Comparison of ENCODE assay signal across 1 cellular context in the genomic region with DNA sequence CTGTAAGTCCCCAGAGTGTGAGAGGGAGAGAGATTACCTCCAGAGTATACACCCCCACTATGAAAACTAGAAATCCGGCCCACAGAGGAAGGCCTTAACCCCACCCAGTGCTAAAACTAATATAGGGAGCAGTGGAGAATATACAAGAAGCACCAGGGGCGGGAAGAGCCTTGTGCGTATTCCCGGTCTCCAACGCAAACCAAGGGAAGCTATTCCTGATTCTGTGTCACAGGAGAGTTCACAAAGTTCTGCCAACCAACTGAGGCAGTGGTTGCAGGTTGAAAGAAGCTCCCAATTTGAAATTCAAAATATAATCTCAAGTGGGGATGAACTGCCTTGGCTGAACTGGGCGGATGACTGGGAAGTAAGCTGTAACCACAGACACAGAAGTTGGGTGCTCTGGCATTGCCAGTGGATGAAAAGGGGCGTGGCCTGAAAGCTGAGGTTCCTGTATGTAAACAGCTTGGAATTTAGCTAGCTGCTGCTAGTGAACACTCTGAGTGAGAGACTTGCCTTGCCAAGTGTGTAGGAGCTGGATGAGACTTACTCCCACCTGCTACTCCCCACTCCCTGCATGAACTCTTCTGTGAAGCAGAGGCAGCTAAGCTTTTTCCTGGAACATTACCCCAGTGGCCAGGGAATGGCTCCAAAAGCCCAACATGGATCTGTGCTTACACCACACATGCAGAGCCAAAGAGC.
TF ChIP-seq lines count a peak whose summit lies in the region.

No MANE protein-coding gene starts in this region.

TF ChIP-seq in GM23338, 12 proteins besides CTCF, POLR2A, EP300 and RAD21 (continued from another document):
- TF ChIP-seq, protein P1, sequence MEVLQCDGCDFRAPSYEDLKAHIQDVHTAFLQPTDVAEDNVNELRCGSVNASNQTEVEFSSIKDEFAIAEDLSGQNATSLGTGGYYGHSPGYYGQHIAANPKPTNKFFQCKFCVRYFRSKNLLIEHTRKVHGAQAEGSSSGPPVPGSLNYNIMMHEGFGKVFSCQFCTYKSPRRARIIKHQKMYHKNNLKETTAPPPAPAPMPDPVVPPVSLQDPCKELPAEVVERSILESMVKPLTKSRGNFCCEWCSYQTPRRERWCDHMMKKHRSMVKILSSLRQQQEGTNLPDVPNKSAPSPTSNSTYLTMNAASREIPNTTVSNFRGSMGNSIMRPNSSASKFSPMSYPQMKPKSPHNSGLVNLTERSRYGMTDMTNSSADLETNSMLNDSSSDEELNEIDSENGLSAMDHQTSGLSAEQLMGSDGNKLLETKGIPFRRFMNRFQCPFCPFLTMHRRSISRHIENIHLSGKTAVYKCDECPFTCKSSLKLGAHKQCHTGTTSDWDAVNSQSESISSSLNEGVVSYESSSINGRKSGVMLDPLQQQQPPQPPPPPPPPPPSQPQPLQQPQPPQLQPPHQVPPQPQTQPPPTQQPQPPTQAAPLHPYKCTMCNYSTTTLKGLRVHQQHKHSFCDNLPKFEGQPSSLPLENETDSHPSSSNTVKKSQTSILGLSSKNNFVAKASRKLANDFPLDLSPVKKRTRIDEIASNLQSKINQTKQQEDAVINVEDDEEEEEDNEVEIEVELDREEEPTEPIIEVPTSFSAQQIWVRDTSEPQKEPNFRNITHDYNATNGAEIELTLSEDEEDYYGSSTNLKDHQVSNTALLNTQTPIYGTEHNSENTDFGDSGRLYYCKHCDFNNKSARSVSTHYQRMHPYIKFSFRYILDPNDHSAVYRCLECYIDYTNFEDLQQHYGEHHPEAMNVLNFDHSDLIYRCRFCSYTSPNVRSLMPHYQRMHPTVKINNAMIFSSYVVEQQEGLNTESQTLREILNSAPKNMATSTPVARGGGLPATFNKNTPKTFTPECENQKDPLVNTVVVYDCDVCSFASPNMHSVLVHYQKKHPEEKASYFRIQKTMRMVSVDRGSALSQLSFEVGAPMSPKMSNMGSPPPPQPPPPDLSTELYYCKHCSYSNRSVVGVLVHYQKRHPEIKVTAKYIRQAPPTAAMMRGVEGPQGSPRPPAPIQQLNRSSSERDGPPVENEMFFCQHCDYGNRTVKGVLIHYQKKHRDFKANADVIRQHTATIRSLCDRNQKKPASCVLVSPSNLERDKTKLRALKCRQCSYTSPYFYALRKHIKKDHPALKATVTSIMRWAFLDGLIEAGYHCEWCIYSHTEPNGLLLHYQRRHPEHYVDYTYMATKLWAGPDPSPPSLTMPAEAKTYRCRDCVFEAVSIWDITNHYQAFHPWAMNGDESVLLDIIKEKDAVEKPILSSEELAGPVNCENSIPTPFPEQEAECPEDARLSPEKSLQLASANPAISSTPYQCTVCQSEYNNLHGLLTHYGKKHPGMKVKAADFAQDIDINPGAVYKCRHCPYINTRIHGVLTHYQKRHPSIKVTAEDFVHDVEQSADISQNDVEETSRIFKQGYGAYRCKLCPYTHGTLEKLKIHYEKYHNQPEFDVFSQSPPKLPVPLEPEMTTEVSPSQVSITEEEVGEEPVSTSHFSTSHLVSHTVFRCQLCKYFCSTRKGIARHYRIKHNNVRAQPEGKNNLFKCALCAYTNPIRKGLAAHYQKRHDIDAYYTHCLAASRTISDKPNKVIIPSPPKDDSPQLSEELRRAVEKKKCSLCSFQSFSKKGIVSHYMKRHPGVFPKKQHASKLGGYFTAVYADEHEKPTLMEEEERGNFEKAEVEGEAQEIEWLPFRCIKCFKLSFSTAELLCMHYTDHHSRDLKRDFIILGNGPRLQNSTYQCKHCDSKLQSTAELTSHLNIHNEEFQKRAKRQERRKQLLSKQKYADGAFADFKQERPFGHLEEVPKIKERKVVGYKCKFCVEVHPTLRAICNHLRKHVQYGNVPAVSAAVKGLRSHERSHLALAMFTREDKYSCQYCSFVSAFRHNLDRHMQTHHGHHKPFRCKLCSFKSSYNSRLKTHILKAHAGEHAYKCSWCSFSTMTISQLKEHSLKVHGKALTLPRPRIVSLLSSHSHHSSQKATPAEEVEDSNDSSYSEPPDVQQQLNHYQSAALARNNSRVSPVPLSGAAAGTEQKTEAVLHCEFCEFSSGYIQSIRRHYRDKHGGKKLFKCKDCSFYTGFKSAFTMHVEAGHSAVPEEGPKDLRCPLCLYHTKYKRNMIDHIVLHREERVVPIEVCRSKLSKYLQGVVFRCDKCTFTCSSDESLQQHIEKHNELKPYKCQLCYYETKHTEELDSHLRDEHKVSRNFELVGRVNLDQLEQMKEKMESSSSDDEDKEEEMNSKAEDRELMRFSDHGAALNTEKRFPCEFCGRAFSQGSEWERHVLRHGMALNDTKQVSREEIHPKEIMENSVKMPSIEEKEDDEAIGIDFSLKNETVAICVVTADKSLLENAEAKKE (CRISPR knock-in tag; IDR thresholded peaks at IDR 0.05) = no peak
- TF ChIP-seq ZNF114 (CRISPR knock-in tag; IDR thresholded peaks at IDR 0.05) = no peak
- TF ChIP-seq EZH2 (IDR thresholded peaks at IDR 0.05; ENCODE audit: low read depth, unreplicated experiment) = no peak
- TF ChIP-seq EZH2phosphoT487 (IDR thresholded peaks at IDR 0.05; ENCODE audit: unreplicated experiment) = no peak
- TF ChIP-seq, protein P2, sequence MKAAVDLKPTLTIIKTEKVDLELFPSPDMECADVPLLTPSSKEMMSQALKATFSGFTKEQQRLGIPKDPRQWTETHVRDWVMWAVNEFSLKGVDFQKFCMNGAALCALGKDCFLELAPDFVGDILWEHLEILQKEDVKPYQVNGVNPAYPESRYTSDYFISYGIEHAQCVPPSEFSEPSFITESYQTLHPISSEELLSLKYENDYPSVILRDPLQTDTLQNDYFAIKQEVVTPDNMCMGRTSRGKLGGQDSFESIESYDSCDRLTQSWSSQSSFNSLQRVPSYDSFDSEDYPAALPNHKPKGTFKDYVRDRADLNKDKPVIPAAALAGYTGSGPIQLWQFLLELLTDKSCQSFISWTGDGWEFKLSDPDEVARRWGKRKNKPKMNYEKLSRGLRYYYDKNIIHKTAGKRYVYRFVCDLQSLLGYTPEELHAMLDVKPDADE (IDR thresholded peaks at IDR 0.05) = no peak
